8 cellular contexts compared by ENCODE assay signal in the genomic region with DNA sequence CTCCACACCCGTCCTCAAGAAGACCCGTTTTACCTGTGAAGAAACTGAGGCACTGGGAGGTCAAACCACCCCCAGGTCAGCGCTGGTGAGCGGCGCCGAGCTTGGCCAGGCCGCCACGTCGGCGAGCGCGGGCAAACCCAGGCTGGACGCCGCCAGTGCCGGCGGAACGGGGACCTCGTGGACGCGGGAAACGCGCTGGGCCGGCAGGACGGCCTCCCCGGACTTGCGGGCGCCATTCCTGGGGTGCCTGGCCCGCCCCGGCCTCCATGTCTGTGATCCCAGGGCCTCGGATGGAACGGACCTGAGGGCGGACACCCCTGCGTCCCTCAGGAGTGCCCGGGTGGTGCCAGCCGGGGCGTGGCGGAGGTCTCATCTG. TPM values are rescaled to one million over a fixed set of nuclear protein-coding genes. Genes with fewer than 3 reads are reported as not detected.
DNase-seq lines count a peak whose midpoint lies in the region; ATAC-seq, FAIRE-seq and TF ChIP-seq lines count a peak whose summit lies in the region.

No MANE protein-coding gene starts in this region.

- DNase-seq in CD4-positive, alpha-beta T cell = no peak
- DNase-seq in OCI-LY7 (ENCODE audit: low spot score) (no peak), epithelial cell of proximal tubule (ENCODE audit: low read depth) (no peak), neuronal stem cell (ENCODE audit: low spot score) (no peak), D721Med (ENCODE audit: insufficient read length, low spot score) (no peak), SIG-M5 treated with dmso at 0.1 percent for 504 hours (lab: John Stamatoyannopoulos, UW; ENCODE audit: unreplicated experiment) (no peak), NCI-H2227 treated with DMSO at 0.1 percent for 48 hours (lab: John Stamatoyannopoulos, UW) (no peak)

- H3K4me3 Mint-ChIP-seq in CD4-positive, alpha-beta T cell = peak overlapping the region; percentile 81

- peaks cover 4% of the 10 kb centered on the region; the same call in 1 of the 2 replicates for H4K20me1 ChIP-seq in OCI-LY7 (ENCODE audit: insufficient read depth, low read length)

- H2AK5ac ChIP-seq in neuronal stem cell (ENCODE audit: low read depth, low read length) = peak overlapping the region; percentile 98

- POLR2A ChIA-PET in CD4-positive, alpha-beta T cell (lab: Charles Lee) = interaction anchor here (1.3 kb wide), 1 partner anchor 54 kb away, joined by 3 read pairs; no protein-coding TSS in a partner anchor
- POLR2A ChIA-PET in OCI-LY7 (lab: Charles Lee) = no interaction called here

- no peak for FAIRE-seq in D721Med (lab: Jason Lieb, UNC)

- H3K9me3 ChIP-seq in CD4-positive, alpha-beta T cell (ENCODE audit: control insufficient read depth, low read length) = peaks cover 19% of the 10 kb centered on the region
- peaks cover 12% of the 10 kb centered on the region for H3K9me3 ChIP-seq in OCI-LY7 (ENCODE audit: low read length)
- peaks cover 20 to 30% of the 10 kb centered on the region in 2 donors for H3K9me3 ChIP-seq in neuronal stem cell (replicated peaks in 1 of 2; ENCODE audit: control insufficient read depth in 2 of 2, insufficient read depth in 1 of 2, low read depth in 1 of 2, low read length in 2 of 2)

- peak overlapping the region; percentile 67 for H3K27ac ChIP-seq in CD4-positive, alpha-beta T cell (ENCODE audit: low read depth, low read length)
- peak overlapping the region; percentile 51 for H3K27ac ChIP-seq in OCI-LY7 (ENCODE audit: low read depth, low read length, poor library complexity, severe bottlenecking)
- no peak overlapping the region for H3K27ac ChIP-seq in neuronal stem cell (replicated peaks; ENCODE audit: low read length)

- intact Hi-C loops in CD4-positive, alpha-beta T cell (cut with DNase I, micrococcal nuclease) = loop anchor here (1.0 to 5.0 kb wide), 4 partner anchors 55 to 1846 kb away; a partner anchor contains a TSS
- intact Hi-C loops in OCI-LY7 (cut with micrococcal nuclease; ENCODE audit: unreplicated experiment) = loop anchor here (5.0 kb wide), 1 partner anchor 114 kb away; no protein-coding TSS in a partner anchor

- H3K9me2 ChIP-seq in OCI-LY7 (ENCODE audit: insufficient read depth, low read length) = no peaks in the 10 kb centered on the region

- H3K4me2 ChIP-seq in OCI-LY7 (ENCODE audit: low read length) (peak overlapping the region; percentile 71), neuronal stem cell (ENCODE audit: insufficient read depth, low read length, poor library complexity, severe bottlenecking) (peak overlapping the region; percentile 62)

- H3K4me1 Mint-ChIP-seq in CD4-positive, alpha-beta T cell (ENCODE audit: low read depth) = peaks cover 13% of the 10 kb centered on the region

- H3K4me1 ChIP-seq in OCI-LY7 (ENCODE audit: insufficient read depth, low read length, poor library complexity, severe bottlenecking) (peaks cover 6% of the 10 kb centered on the region), neuronal stem cell (ENCODE audit: control insufficient read depth in 2 of 2, insufficient read depth in 1 of 2, low read depth in 1 of 2, low read length in 2 of 2) (peaks cover 0 to 7% of the 10 kb centered on the region in 2 donors)

- peak overlapping the region; percentile 97 for H3K18ac ChIP-seq in neuronal stem cell (ENCODE audit: low read length)

- peak overlapping the region; percentile 77 for H3K27ac Mint-ChIP-seq in CD4-positive, alpha-beta T cell

- no peak for TF ChIP-seq CTCF in CD4-positive, alpha-beta T cell (IDR thresholded peaks at IDR 0.05)
- no peak for TF ChIP-seq CTCF in OCI-LY7 (conservative IDR thresholded peaks at IDR 0.05; ENCODE audit: low read length)
- TF ChIP-seq CTCF in epithelial cell of proximal tubule (conservative IDR thresholded peaks at IDR 0.05; ENCODE audit: low read depth, low read length) = no peak
- TF ChIP-seq CTCF in D721Med (IDR thresholded peaks at IDR 0.05; ENCODE audit: insufficient read depth, missing control alignments) = no peak

- H2BK120ac ChIP-seq in neuronal stem cell (ENCODE audit: low read depth, low read length) = peak overlapping the region; percentile 87

- H3K9ac ChIP-seq in neuronal stem cell (ENCODE audit: low read depth, low read length, poor library complexity) = no peak overlapping the region

- no peak for ATAC-seq in CD4-positive, alpha-beta T cell (ENCODE audit: poor library complexity)
- ATAC-seq in GM19023 (IDR thresholded peaks at IDR 0.05; ENCODE audit: unreplicated experiment) = no peak

- H3K36me3 ChIP-seq in OCI-LY7 (ENCODE audit: insufficient read depth, low read length) (no peaks in the 10 kb centered on the region), neuronal stem cell (replicated peaks in 1 of 2; ENCODE audit: control insufficient read depth in 2 of 2, insufficient read depth in 2 of 2, low read length in 2 of 2) (peaks cover 2 to 6% of the 10 kb centered on the region in 2 donors)

- peaks cover 8% of the 10 kb centered on the region for H3K36me3 Mint-ChIP-seq in CD4-positive, alpha-beta T cell (ENCODE audit: low read depth)

- peak overlapping the region; percentile 53 for H3K4ac ChIP-seq in neuronal stem cell (ENCODE audit: low read length)

- peak overlapping the region; percentile 91 for H3K23ac ChIP-seq in neuronal stem cell (ENCODE audit: low read depth, low read length, poor library complexity)

- BruUV-seq in OCI-LY7 (replicated peaks; lab: Mats Ljungman, UMichigan) = no TSS peak

- no peak overlapping the region for H2BK12ac ChIP-seq in neuronal stem cell (ENCODE audit: low read length)

- CTCF ChIA-PET in CD4-positive, alpha-beta T cell (lab: Charles Lee) = no interaction called here
- CTCF ChIA-PET in OCI-LY7 (lab: Charles Lee; ENCODE audit: unreplicated experiment) = no interaction called here

- H3K14ac ChIP-seq in neuronal stem cell (ENCODE audit: low read length) = peak overlapping the region; percentile 82

- H3K79me1 ChIP-seq in neuronal stem cell (ENCODE audit: low read depth, low read length) = peaks cover 21% of the 10 kb centered on the region

- peaks cover 13% of the 10 kb centered on the region; the same call in 1 of the 2 replicates for H3K79me2 ChIP-seq in OCI-LY7 (ENCODE audit: insufficient read depth, low read depth, low read length)

- H3K27me3 ChIP-seq in CD4-positive, alpha-beta T cell (ENCODE audit: control insufficient read depth, insufficient read depth, low read length) = no peaks in the 10 kb centered on the region
- peaks cover 0 to 3% (median 0%) of the 10 kb centered on the region in 3 experiments for H3K27me3 ChIP-seq in neuronal stem cell (ENCODE audit: control insufficient read depth in 3 of 3, insufficient read depth in 3 of 3, low read depth in 1 of 3, low read length in 3 of 3)

- H2AFZ ChIP-seq in OCI-LY7 (ENCODE audit: low read length) (peak overlapping the region; percentile 77), neuronal stem cell (ENCODE audit: low read length) (peak overlapping the region; percentile 92)

- H4K91ac ChIP-seq in neuronal stem cell (ENCODE audit: low read depth, low read length, poor library complexity) = no peak overlapping the region

- H2BK5ac ChIP-seq in neuronal stem cell (ENCODE audit: low read length) = peak overlapping the region; percentile 53

- H3K27me3 Mint-ChIP-seq in CD4-positive, alpha-beta T cell = no peaks in the 10 kb centered on the region

- no CpG with 5 or more reads among the region's 37 CpGs for WGBS in neuronal stem cell (ENCODE audit: extremely low coverage in 2 of 2, insufficient read length in 2 of 2, insufficient replicate concordance in 1 of 2), 2 donors

- H3K9me3 Mint-ChIP-seq in CD4-positive, alpha-beta T cell = peaks cover 11% of the 10 kb centered on the region

- peak overlapping the region; percentile 96 for H2BK15ac ChIP-seq in neuronal stem cell (ENCODE audit: low read length)

- peak overlapping the region; percentile 72 for H3K4me3 ChIP-seq in OCI-LY7 (ENCODE audit: low read depth, low read length, poor library complexity, severe bottlenecking)
- peak overlapping the region; percentile 65 for H3K4me3 ChIP-seq in epithelial cell of proximal tubule (ENCODE audit: low read depth, low read length)
- peak overlapping the region; percentile 62 to 89 for H3K4me3 ChIP-seq in neuronal stem cell (ENCODE audit: low read length in 2 of 2)

- H4K8ac ChIP-seq in neuronal stem cell (ENCODE audit: low read depth, low read length) = peak overlapping the region; percentile 17

RNA-seq across cellular contexts. Expression of a gene that starts 0.8 kb away (rescaled TPM):
- 10 to 100 TPM; 82.8 to 91.2 TPM for total RNA-seq in CD4-positive, alpha-beta T cell
- total RNA-seq in OCI-LY7 (2014; rRNA removed; shearing (Covaris generic)) = 59.5 and 60.3 TPM in 2 replicates
- 85.5 and 94.6 TPM in 2 replicates for total RNA-seq in OCI-LY7 (2022)
- 58.7 and 86.0 TPM in 2 replicates for total RNA-seq in epithelial cell of proximal tubule
- 216 TPM for polyA plus RNA-seq in neuronal stem cell (2013, experiment 1 of 2)
- 212 TPM for polyA plus RNA-seq in neuronal stem cell (2013, experiment 2 of 2)

RNA-seq across cellular contexts. Expression of a gene that starts 17.0 kb away (rescaled TPM):
- 10 to 100 TPM; 89.9 to 96.8 TPM for total RNA-seq in CD4-positive, alpha-beta T cell
- total RNA-seq in OCI-LY7 (2014; rRNA removed; shearing (Covaris generic)) = 104 and 121 TPM in 2 replicates
- 137 and 141 TPM in 2 replicates for total RNA-seq in OCI-LY7 (2022)
- 29.6 and 47.2 TPM in 2 replicates for total RNA-seq in epithelial cell of proximal tubule
- polyA plus RNA-seq in neuronal stem cell (2013, experiment 1 of 2) = 48.4 TPM
- 50.1 TPM for polyA plus RNA-seq in neuronal stem cell (2013, experiment 2 of 2)

RNA-seq across cellular contexts. Expression of a gene that starts 54.9 kb away (rescaled TPM):
- total RNA-seq in CD4-positive, alpha-beta T cell = 10 to 100 TPM; 99.0 to 99.5 TPM
- total RNA-seq in OCI-LY7 (2014; rRNA removed; shearing (Covaris generic)) = 38.3 and 38.9 TPM in 2 replicates
- total RNA-seq in OCI-LY7 (2022) = 56.3 and 58.1 TPM in 2 replicates
- 311 and 421 TPM in 2 replicates for total RNA-seq in epithelial cell of proximal tubule
- 134 TPM for polyA plus RNA-seq in neuronal stem cell (2013, experiment 1 of 2)
- 131 TPM for polyA plus RNA-seq in neuronal stem cell (2013, experiment 2 of 2)
